In the genomic region with DNA sequence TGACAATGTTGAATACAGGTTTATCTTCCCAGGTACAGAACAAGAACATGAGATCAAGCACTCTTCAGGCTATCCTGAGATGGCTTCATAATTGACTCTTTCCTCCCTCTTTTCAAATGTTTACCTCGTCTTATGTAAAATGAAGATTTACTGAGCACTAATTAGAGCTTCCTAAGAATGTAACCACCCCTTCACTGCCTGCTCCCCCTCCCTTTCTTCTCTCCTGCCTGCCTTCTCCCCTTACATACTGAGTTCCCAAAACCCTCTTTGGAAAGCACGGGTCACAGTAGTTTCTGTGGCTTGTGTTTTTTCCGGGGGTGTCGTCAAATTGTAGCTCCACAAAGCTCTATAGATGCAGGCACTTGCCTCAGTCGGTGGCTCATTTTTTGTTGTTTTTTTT, we compare ENCODE assay signal across 13 cellular contexts. TPM values are rescaled to one million over a fixed set of nuclear protein-coding genes. Genes with fewer than 3 reads are reported as not detected.
"Had no signal": no experiment of that assay in that cellular context is flagged by ENCODE, and none has a peak within 500 bp of the region (broad histone marks: within the 10 kb centered on the region; RNA-seq: fewer than 3 reads in every experiment).

No MANE protein-coding gene starts in this region.

RNA-seq across cellular contexts. Expression of gene GOLGA6L7, which starts 5.2 kb away (rescaled TPM):
- total RNA-seq: activated B cell treated with CpG ODN at 0.5 μM for 24 hours; activated CD8-positive, alpha-beta T cell treated with anti-CD3 and anti-CD28 coated beads for 36 hours; activated T-cell treated with anti-CD3 and anti-CD28 coated beads, Interleukin-2, amount 50 U/mL, for 4 hours; activated T-helper 17 cell treated with anti-CD3 and anti-CD28 coated beads, Interleukin-2, amount 50 U/mL, for 72 hours; astrocyte; chondrocyte; dermis blood vessel endothelial cell; esophagus muscularis mucosa; foreskin keratinocyte; gastrocnemius medialis; heart left ventricle; T-helper 2 cell treated with Interferon-gamma antibody and Interleukin-4, amounts not matched to agents 100 ng/mL and 5 ng/mL, for 36 hours had no signal
- polyA plus RNA-seq: adipose tissue, foreskin keratinocyte, heart left ventricle had no signal

RNA-seq across cellular contexts. Expression of gene APBA2, which starts 32.1 kb away (rescaled TPM):
- total RNA-seq: activated B cell treated with CpG ODN at 0.5 μM for 24 hours had no signal
